Comparison of ENCODE assay signal across 23 cellular contexts in the genomic region with DNA sequence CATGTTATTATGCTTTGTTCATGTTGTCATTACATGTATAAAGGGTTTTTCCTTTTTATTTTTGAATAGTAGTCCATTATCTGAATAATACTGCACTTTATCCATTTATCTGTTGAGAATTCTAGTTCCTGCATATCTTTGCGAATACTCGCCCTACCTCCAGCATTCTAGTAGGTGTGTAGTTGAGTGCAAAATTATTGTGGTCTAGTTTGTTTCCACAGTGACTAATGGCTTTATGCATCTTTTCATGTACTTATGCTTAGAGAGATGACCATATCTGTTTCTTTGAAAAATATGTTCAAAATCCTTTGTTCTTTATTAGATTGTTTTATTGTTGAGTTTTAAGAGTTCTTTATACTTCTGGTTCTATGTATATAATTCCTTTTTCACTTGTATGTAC.
"Had no signal": no experiment of that assay in that cellular context is flagged by ENCODE, and none has a peak within 500 bp of the region (broad histone marks: within the 10 kb centered on the region; RNA-seq: fewer than 3 reads in every experiment).

No MANE protein-coding gene starts in this region.

- H3K9me3 Mint-ChIP-seq: activated naive CD4-positive, alpha-beta T cell treated with anti-CD3 and anti-CD28 coated beads, Interleukin-2, amount 50 U/mL, for 24 hours; endodermal cell; memory B cell; naive thymus-derived CD4-positive, alpha-beta T cell; type B pancreatic cell; WTC11 had no signal

- H3K4me1 ChIP-seq: left lung had no signal

- H3K4me1 Mint-ChIP-seq: memory B cell, WTC11 had no signal

- H3K27ac ChIP-seq: dorsolateral prefrontal cortex, gastroesophageal sphincter, left lung, skin epidermis had no signal

- H3K4me3 ChIP-seq: dorsolateral prefrontal cortex, gastroesophageal sphincter, left lung, mucosa of descending colon, skin epidermis had no signal

- H3K27me3 Mint-ChIP-seq: activated naive CD4-positive, alpha-beta T cell treated with anti-CD3 and anti-CD28 coated beads, Interleukin-2, amount 50 U/mL, for 24 hours; memory B cell; naive thymus-derived CD4-positive, alpha-beta T cell; type B pancreatic cell had no signal

- H3K27me3 ChIP-seq: dorsolateral prefrontal cortex, gastroesophageal sphincter, left lung had no signal

- H3K4me3 Mint-ChIP-seq: activated naive CD4-positive, alpha-beta T cell treated with anti-CD3 and anti-CD28 coated beads, Interleukin-2, amount 50 U/mL, for 24 hours; endodermal cell; memory B cell; naive thymus-derived CD4-positive, alpha-beta T cell; type B pancreatic cell; WTC11 had no signal

- H3K27ac Mint-ChIP-seq: activated naive CD4-positive, alpha-beta T cell treated with anti-CD3 and anti-CD28 coated beads, Interleukin-2, amount 50 U/mL, for 24 hours; endodermal cell; memory B cell; type B pancreatic cell; WTC11 had no signal

- DNase-seq: activated CD4-positive, alpha-beta T cell treated with anti-CD3 and anti-CD28 coated beads for 48 hours; activated CD8-positive, alpha-beta memory T cell treated with anti-CD3 and anti-CD28 coated beads for 24 hours; activated effector memory CD4-positive, alpha-beta T cell treated with anti-CD3 and anti-CD28 coated beads, Interleukin-2, amount 50 U/mL, for 16 hours; activated T-cell treated with anti-CD3 and anti-CD28 coated beads for 4 hours; amygdala; dorsolateral prefrontal cortex; endodermal cell; erythroblast; islet precursor cell; left lung; mucosa of descending colon; naive thymus-derived CD4-positive, alpha-beta T cell; posterior cingulate gyrus; stimulated activated CD4-positive, alpha-beta T cell treated with anti-CD3 and anti-CD28 coated beads, Interleukin-4, amount 100 ng/mL, for 4 hours; stimulated activated CD8-positive, alpha-beta memory T cell treated with anti-CD3 and anti-CD28 coated beads, Interleukin-4, amount 100 ng/mL, for 48 hours; stimulated activated naive CD8-positive, alpha-beta T cell treated with anti-CD3 and anti-CD28 coated beads, Interleukin-15, Interleukin-2, amounts not matched to agents 100 U/mL and 50 U/mL, for 24 hours; SW 1271 had no signal

- H3K9me3 ChIP-seq: gastroesophageal sphincter, left lung, mucosa of descending colon had no signal

- ATAC-seq: gastroesophageal sphincter; left lung; mucosa of descending colon; naive thymus-derived CD4-positive, alpha-beta T cell; stimulated activated naive CD8-positive, alpha-beta T cell treated with anti-CD3 and anti-CD28 coated beads, Interleukin-15, Interleukin-2, amounts not matched to agents 100 U/mL and 50 U/mL, for 24 hours; WTC11 had no signal
